8 cellular contexts compared by ENCODE assay signal in the genomic region with DNA sequence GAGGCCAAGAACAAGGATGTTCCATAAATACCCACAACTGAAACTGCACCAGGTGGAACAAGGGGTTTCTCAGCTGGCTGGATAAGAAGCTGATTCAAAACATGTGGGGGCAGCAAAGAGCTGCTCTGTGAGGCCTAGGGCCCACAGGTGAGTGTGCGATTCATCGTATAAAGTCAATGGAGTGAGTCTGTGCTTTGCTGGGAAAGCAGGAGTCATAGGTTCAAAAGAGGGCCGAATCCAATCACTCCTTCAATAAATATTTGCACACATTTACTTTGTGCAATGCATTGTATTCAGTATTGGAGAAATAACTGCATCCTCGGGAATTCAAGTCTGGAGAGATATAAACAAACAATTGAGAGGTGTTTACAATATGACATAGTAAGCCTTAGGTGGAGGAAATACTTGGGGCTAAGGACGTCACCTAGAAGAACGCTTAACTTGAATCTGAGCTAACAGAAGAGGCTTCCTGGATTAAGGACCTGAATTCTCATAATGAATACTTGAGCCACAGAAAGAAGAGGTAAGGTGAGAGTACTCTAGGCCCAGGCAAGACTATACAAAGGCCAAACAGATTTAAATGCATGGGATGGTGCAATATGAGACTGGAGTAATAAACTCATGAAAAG.
DNase-seq lines count a peak whose midpoint lies in the region; ATAC-seq and TF ChIP-seq lines count a peak whose summit lies in the region.

No MANE protein-coding gene starts in this region.

- peaks cover 4% of the 10 kb centered on the region for H3K4me1 ChIP-seq in mesenchymal stem cell (ENCODE audit: control insufficient read depth, insufficient read depth, low read depth, low read length)

- ATAC-seq in HG02981 (IDR thresholded peaks at IDR 0.05; ENCODE audit: unreplicated experiment) = no peak
- ATAC-seq in omental fat pad (ENCODE audit: low FRiP score) = no peak

- no peak overlapping the region for H3K4me2 ChIP-seq in mesenchymal stem cell (ENCODE audit: low read length, poor library complexity, severe bottlenecking)

- H2BK15ac ChIP-seq in mesenchymal stem cell (ENCODE audit: low read depth, poor library complexity, severe bottlenecking) = no peak overlapping the region

- no peak overlapping the region for H3K23ac ChIP-seq in mesenchymal stem cell (ENCODE audit: low read length in 2 of 2)

- H2AFZ ChIP-seq in mesenchymal stem cell (ENCODE audit: low read depth, low read length) = no peak overlapping the region

- no peak overlapping the region for H3K14ac ChIP-seq in mesenchymal stem cell (ENCODE audit: low read length in 2 of 2)

- peak overlapping the region in 1 of 2 experiments; percentile 19 for H3K18ac ChIP-seq in mesenchymal stem cell (ENCODE audit: low read depth in 1 of 2, low read length in 2 of 2)

- H3K4me3 ChIP-seq in astrocyte of the spinal cord (ENCODE audit: low read depth, low read length) = no peak overlapping the region
- no peak overlapping the region for H3K4me3 ChIP-seq in mesenchymal stem cell (ENCODE audit: insufficient read depth in 1 of 2, low read depth in 1 of 2, low read length in 2 of 2)

- H3K9me3 ChIP-seq in mesenchymal stem cell (ENCODE audit: control insufficient read depth, low read length) = no peaks in the 10 kb centered on the region

- no peaks in the 10 kb centered on the region for H3K27me3 ChIP-seq in mesenchymal stem cell (ENCODE audit: control insufficient read depth in 1 of 2, insufficient read depth in 1 of 2, low read length in 2 of 2)

- no peak overlapping the region for H3K27ac ChIP-seq in mesenchymal stem cell (ENCODE audit: low read length, poor library complexity, severe bottlenecking)

- TF ChIP-seq CTCF in astrocyte of the spinal cord (IDR thresholded peaks at IDR 0.05; ENCODE audit: low read depth, low read length) (peak; percentile 54), omental fat pad (IDR thresholded peaks at IDR 0.05) (no peak)

- no peaks in the 10 kb centered on the region for H3K36me3 ChIP-seq in mesenchymal stem cell (ENCODE audit: control insufficient read depth in 1 of 2, insufficient read depth in 2 of 2, low read depth in 1 of 2, low read length in 2 of 2)

- peak overlapping the region in 1 of 2 experiments; percentile 63 for H2BK12ac ChIP-seq in mesenchymal stem cell (ENCODE audit: low read length in 2 of 2)

- DNase-seq in EL = peak; percentile 13
- peak; percentile 21 for DNase-seq in HT1080 (ENCODE audit: low read depth)
- no peak for DNase-seq in astrocyte of the spinal cord (ENCODE audit: low read depth, low spot score)
- DNase-seq in mesenchymal stem cell = peak; percentile 47
- no peak for DNase-seq in omental fat pad (ENCODE audit: low spot score)
- DNase-seq in epidermal melanocyte (ENCODE audit: insufficient read length, low spot score) = no peak
- no peak for DNase-seq in DMS79 treated with DMSO at 0.1 percent for 48 hours (lab: John Stamatoyannopoulos, UW)

- in situ Hi-C loops in astrocyte of the spinal cord (cut with HindIII; ENCODE audit: low sequenced_read_pairs) = no loop called here

- H3K9ac ChIP-seq in mesenchymal stem cell (ENCODE audit: low read length) = no peak overlapping the region

- H4K91ac ChIP-seq in mesenchymal stem cell (ENCODE audit: low read length) = no peak overlapping the region

- peak overlapping the region; percentile 9 for H4K8ac ChIP-seq in mesenchymal stem cell (ENCODE audit: low read length)

- H2AK5ac ChIP-seq in mesenchymal stem cell (ENCODE audit: low read length, severe bottlenecking) = no peak overlapping the region

- WGBS in mesenchymal stem cell = 26% methylated on average over 3 of the region's 6 CpGs

- no peak overlapping the region for H3K4ac ChIP-seq in mesenchymal stem cell (ENCODE audit: low read depth in 1 of 2, low read length in 2 of 2)

- no peak overlapping the region for H2BK5ac ChIP-seq in mesenchymal stem cell (ENCODE audit: low read depth, low read length, poor library complexity, severe bottlenecking)

- H2BK120ac ChIP-seq in mesenchymal stem cell (ENCODE audit: low read depth, low read length) = no peak overlapping the region

- H3K79me1 ChIP-seq in mesenchymal stem cell (replicated peaks; ENCODE audit: low read length, poor library complexity, severe bottlenecking) = no peaks in the 10 kb centered on the region

Comparison
In these comparisons a context has a peak if more than half of its experiments do, and no peak if none do; other contexts are left out.
1. DNase-seq: peak in EL (single experiment), HT1080 (single experiment) and mesenchymal stem cell (single experiment); none in astrocyte of the spinal cord (single experiment), omental fat pad (single experiment), epidermal melanocyte (single experiment) and DMS79 treated with DMSO at 0.1 percent for 48 hours (single experiment).